In genomic region chr1:229759037-229759435, GRCh38 we compare ENCODE assay signal across 25 cellular contexts.
DNase-seq lines count a peak whose midpoint lies in the region; ATAC-seq, FAIRE-seq and TF ChIP-seq lines count a peak whose summit lies in the region.
"Had no signal": no experiment of that assay in that cellular context is flagged by ENCODE, and none has a peak within 500 bp of the region (broad histone marks: within the 10 kb centered on the region; RNA-seq: fewer than 3 reads in every experiment).

No MANE protein-coding gene starts in this region.

- no peaks in the 10 kb centered on the region for H3K36me3 ChIP-seq in astrocyte (ENCODE audit: insufficient read depth, low read length)
- H3K36me3 ChIP-seq: tibial nerve had no signal

- no peaks in the 10 kb centered on the region for H3K9me3 ChIP-seq in astrocyte (ENCODE audit: insufficient read depth, low read depth, low read length)
- H3K9me3 ChIP-seq: Caco-2 had no signal

- peak overlapping the region; percentile 72 for H3K27ac ChIP-seq in astrocyte (ENCODE audit: low read depth, low read length)
- H3K27ac ChIP-seq: tibial nerve had no signal

- peaks cover 5% of the 10 kb centered on the region for H3K9me3 Mint-ChIP-seq in astrocyte (ENCODE audit: unreplicated experiment)
- H3K9me3 Mint-ChIP-seq in activated T-helper 2 cell treated with anti-CD3 and anti-CD28 coated beads, Interferon-gamma antibody, Interleukin-2, Interleukin-4, amounts not matched to agents 10 μg/mL and 5 μg/mL and 100 μg/mL, durations not matched to agents 14 hours and 24 hours and 36 hours = peaks cover 4% of the 10 kb centered on the region

- peaks cover 57% of the 10 kb centered on the region for H3K4me1 Mint-ChIP-seq in astrocyte (ENCODE audit: low read depth, unreplicated experiment)
- peaks cover 21% of the 10 kb centered on the region for H3K4me1 Mint-ChIP-seq in activated T-helper 2 cell treated with anti-CD3 and anti-CD28 coated beads, Interferon-gamma antibody, Interleukin-2, Interleukin-4, amounts not matched to agents 10 μg/mL and 5 μg/mL and 100 μg/mL, durations not matched to agents 14 hours and 24 hours and 36 hours (ENCODE audit: low read depth)

- peak overlapping the region; percentile 92 for H3K27ac Mint-ChIP-seq in astrocyte (ENCODE audit: unreplicated experiment)
- H3K27ac Mint-ChIP-seq in activated T-helper 2 cell treated with anti-CD3 and anti-CD28 coated beads, Interferon-gamma antibody, Interleukin-2, Interleukin-4, amounts not matched to agents 10 μg/mL and 5 μg/mL and 100 μg/mL, durations not matched to agents 14 hours and 24 hours and 36 hours = no peak overlapping the region
- H3K27ac Mint-ChIP-seq: activated naive CD8-positive, alpha-beta T cell treated with anti-CD3 and anti-CD28 coated beads, Interleukin-2, amount 50 U/mL, for 24 hours; effector memory CD8-positive, alpha-beta T cell; mesothelial cell of epicardium; stimulated activated naive B cell treated with anti-CD40 and anti-IgM and Interleukin-4, amounts not matched to agents 10 μg/mL and 1 μg/mL and 100 μg/mL, for 72 hours had no signal

- no peak for ATAC-seq in HG02759 (IDR thresholded peaks at IDR 0.05; ENCODE audit: unreplicated experiment)
- ATAC-seq: effector memory CD8-positive, alpha-beta T cell; GM12878; SK-N-SH treated with all-trans-retinoic acid at 6 μM for 48 hours; stimulated activated naive B cell treated with anti-CD40 and anti-IgM and Interleukin-4, amounts not matched to agents 10 μg/mL and 1 μg/mL and 100 μg/mL, for 72 hours had no signal

- H3K4me3 Mint-ChIP-seq in astrocyte (ENCODE audit: unreplicated experiment) = no peak overlapping the region
- no peak overlapping the region for H3K4me3 Mint-ChIP-seq in activated T-helper 2 cell treated with anti-CD3 and anti-CD28 coated beads, Interferon-gamma antibody, Interleukin-2, Interleukin-4, amounts not matched to agents 10 μg/mL and 5 μg/mL and 100 μg/mL, durations not matched to agents 14 hours and 24 hours and 36 hours (ENCODE audit: low read depth)
- H3K4me3 Mint-ChIP-seq: activated naive CD8-positive, alpha-beta T cell treated with anti-CD3 and anti-CD28 coated beads, Interleukin-2, amount 50 U/mL, for 24 hours; effector memory CD8-positive, alpha-beta T cell; mesothelial cell of epicardium; stimulated activated naive B cell treated with anti-CD40 and anti-IgM and Interleukin-4, amounts not matched to agents 10 μg/mL and 1 μg/mL and 100 μg/mL, for 72 hours had no signal

- intact Hi-C loops in activated T-helper 2 cell treated with anti-CD3 and anti-CD28 coated beads, Interferon-gamma antibody, Interleukin-2, Interleukin-4, amounts not matched to agents 10 μg/mL and 5 μg/mL and 100 μg/mL, durations not matched to agents 14 hours and 24 hours and 36 hours (cut with micrococcal nuclease) = loop anchor here (2.0 kb wide), 2 partner anchors 18 to 94 kb away; no protein-coding TSS in a partner anchor

- no peaks in the 10 kb centered on the region for H3K79me2 ChIP-seq in astrocyte (ENCODE audit: insufficient read depth, low read length)

- TF ChIP-seq CTCF in AG10803 (conservative IDR thresholded peaks at IDR 0.05; ENCODE audit: low read length) (no peak), astrocyte (IDR thresholded peaks at IDR 0.05; ENCODE audit: insufficient read depth, low read depth, low read length) (no peak)

- peak; percentile 82 for DNase-seq in AG10803 (ENCODE audit: low read depth)
- peak; percentile 28 for DNase-seq in HK-2 (ENCODE audit: unreplicated experiment)
- peak; percentile 81 for DNase-seq in astrocyte (ENCODE audit: low read depth)
- DNase-seq in myocyte (ENCODE audit: low read depth) = peak; percentile 88
- DNase-seq in NCI-H1048 (lab: John Stamatoyannopoulos, UW) = no peak
- DNase-seq in effector CD4-positive, alpha-beta T cell = no peak
- DNase-seq in activated T-helper 2 cell treated with anti-CD3 and anti-CD28 coated beads, Interferon-gamma antibody, Interleukin-2, Interleukin-4, amounts not matched to agents 10 μg/mL and 5 μg/mL and 100 μg/mL, durations not matched to agents 14 hours and 24 hours and 36 hours (ENCODE audit: low spot score) = no peak
- DNase-seq: activated CD4-positive, alpha-beta T cell treated with anti-CD3 and anti-CD28 coated beads for 1 hour; activated naive CD8-positive, alpha-beta T cell treated with anti-CD3 and anti-CD28 coated beads, Interleukin-2, amount 50 U/mL, for 24 hours; AML-193; Caco-2; effector memory CD8-positive, alpha-beta T cell; hypothalamus; kidney glomerular epithelial cell; NCI-H1436; NCI-H774; stimulated activated CD4-positive, alpha-beta T cell treated with anti-CD3 and anti-CD28 coated beads, Interleukin-15, amount 100 ng/mL, for 24 hours; stimulated activated naive B cell treated with anti-CD40 and anti-IgM and Interleukin-4, amounts not matched to agents 10 μg/mL and 1 μg/mL and 100 μg/mL, for 72 hours; T1000 had no signal

- peak overlapping the region; percentile 20 for H2AFZ ChIP-seq in astrocyte (ENCODE audit: low read depth, low read length)

- H3K9ac ChIP-seq in astrocyte (ENCODE audit: low read length) = peak overlapping the region; percentile 54

- no peaks in the 10 kb centered on the region for H3K36me3 Mint-ChIP-seq in astrocyte (ENCODE audit: low read depth, unreplicated experiment)
- H3K36me3 Mint-ChIP-seq in activated T-helper 2 cell treated with anti-CD3 and anti-CD28 coated beads, Interferon-gamma antibody, Interleukin-2, Interleukin-4, amounts not matched to agents 10 μg/mL and 5 μg/mL and 100 μg/mL, durations not matched to agents 14 hours and 24 hours and 36 hours (ENCODE audit: low read depth) = no peaks in the 10 kb centered on the region
- H3K36me3 Mint-ChIP-seq: mesothelial cell of epicardium; stimulated activated naive B cell treated with anti-CD40 and anti-IgM and Interleukin-4, amounts not matched to agents 10 μg/mL and 1 μg/mL and 100 μg/mL, for 72 hours had no signal

- peak overlapping the region; percentile 69 for H3K4me2 ChIP-seq in astrocyte (ENCODE audit: low read length)

- FAIRE-seq in astrocyte (lab: Jason Lieb, UNC) = no peak
- FAIRE-seq: G401.6, GM12878 had no signal

- no peak overlapping the region for H3K4me3 ChIP-seq in AG10803 (ENCODE audit: low read length)
- H3K4me3 ChIP-seq in astrocyte (ENCODE audit: insufficient read depth, low read depth, low read length) = no peak overlapping the region
- H3K4me3 ChIP-seq: GM12878, tibial nerve had no signal

- H3K4me1 ChIP-seq in astrocyte (ENCODE audit: insufficient read depth, low read length) = peaks cover 28% of the 10 kb centered on the region
- H3K4me1 ChIP-seq: Caco-2, tibial nerve had no signal

- H4K20me1 ChIP-seq in astrocyte (ENCODE audit: insufficient read depth, low read length) = no peaks in the 10 kb centered on the region

- H3K27me3 ChIP-seq in astrocyte (ENCODE audit: insufficient read depth, low read length) = no peaks in the 10 kb centered on the region
- H3K27me3 ChIP-seq: tibial nerve had no signal

- H3K27me3 Mint-ChIP-seq in astrocyte (ENCODE audit: low read depth, unreplicated experiment) = no peaks in the 10 kb centered on the region
- H3K27me3 Mint-ChIP-seq in activated T-helper 2 cell treated with anti-CD3 and anti-CD28 coated beads, Interferon-gamma antibody, Interleukin-2, Interleukin-4, amounts not matched to agents 10 μg/mL and 5 μg/mL and 100 μg/mL, durations not matched to agents 14 hours and 24 hours and 36 hours (ENCODE audit: low read depth) = peaks cover 14% of the 10 kb centered on the region
- H3K27me3 Mint-ChIP-seq: activated naive CD8-positive, alpha-beta T cell treated with anti-CD3 and anti-CD28 coated beads, Interleukin-2, amount 50 U/mL, for 24 hours; stimulated activated naive B cell treated with anti-CD40 and anti-IgM and Interleukin-4, amounts not matched to agents 10 μg/mL and 1 μg/mL and 100 μg/mL, for 72 hours had no signal

Comparison
In these comparisons a context has a peak if more than half of its experiments do, and no peak if none do; other contexts are left out.
1. DNase-seq: peak in AG10803 (single experiment), HK-2 (single experiment), astrocyte (single experiment) and myocyte (single experiment); none in NCI-H1048 (single experiment), effector CD4-positive, alpha-beta T cell (single experiment) and activated T-helper 2 cell treated with anti-CD3 and anti-CD28 coated beads, Interferon-gamma antibody, Interleukin-2, Interleukin-4, amounts not matched to agents 10 μg/mL and 5 μg/mL and 100 μg/mL, durations not matched to agents 14 hours and 24 hours and 36 hours (single experiment).